In the genomic region with DNA sequence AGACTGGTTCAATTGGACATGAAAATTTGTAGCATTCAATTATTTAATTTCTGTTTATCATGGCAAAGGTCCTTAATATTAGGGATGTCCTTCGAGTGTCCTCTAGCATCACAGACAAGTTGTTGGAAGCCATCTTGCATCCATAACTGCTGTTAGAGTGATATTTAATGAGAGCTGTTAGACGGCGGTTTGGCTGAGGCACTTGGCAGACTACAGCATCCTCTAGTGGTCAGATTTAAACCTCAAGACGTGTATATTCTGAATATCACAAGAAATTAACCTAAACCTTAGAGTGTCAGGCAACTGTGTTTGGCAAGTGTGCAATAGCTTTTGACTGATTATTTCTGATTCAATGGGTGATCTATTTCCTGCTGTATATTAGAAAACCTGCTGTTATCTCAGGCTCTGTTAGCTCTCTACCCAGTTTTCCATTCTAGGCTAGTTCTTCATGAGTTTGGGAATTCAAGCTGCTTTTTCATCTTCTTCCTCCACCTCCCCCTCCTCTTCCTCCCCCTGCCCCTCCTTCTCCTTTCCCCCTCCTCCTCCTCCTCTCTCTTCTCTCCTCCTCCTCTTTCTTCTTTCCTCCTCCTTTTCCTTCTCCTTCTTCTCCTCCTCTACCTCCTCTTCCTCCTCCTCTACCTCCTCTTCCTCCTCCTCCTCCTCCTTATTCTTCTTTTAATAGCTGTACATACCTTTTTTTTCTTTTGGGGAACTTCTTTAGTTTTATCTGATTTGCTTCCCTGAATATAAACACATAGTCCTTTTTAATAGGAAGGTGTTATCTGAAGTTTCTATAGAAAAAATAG, we compare ENCODE assay signal across 8 cellular contexts. TPM values are rescaled to one million over a fixed set of nuclear protein-coding genes. Genes with fewer than 3 reads are reported as not detected.
DNase-seq lines count a peak whose midpoint lies in the region; ATAC-seq, FAIRE-seq and TF ChIP-seq lines count a peak whose summit lies in the region.

No MANE protein-coding gene starts in this region.

- ATAC-seq in GM19324 (IDR thresholded peaks at IDR 0.05; ENCODE audit: low FRiP score, unreplicated experiment) (peak; percentile 85), HG03175 (IDR thresholded peaks at IDR 0.05; ENCODE audit: unreplicated experiment) (peak; percentile 80), natural killer cell (peak; percentile 94 to 99 (median 98))

- H3K36me3 Mint-ChIP-seq in natural killer cell: no peaks in the 10 kb centered on the region

- no peak overlapping the region for H3K27ac Mint-ChIP-seq in natural killer cell

- peaks cover 13 to 14% of the 10 kb centered on the region in 2 donors for H3K27me3 Mint-ChIP-seq in natural killer cell (ENCODE audit: low read depth in 2 of 2)

- H3K9me3 Mint-ChIP-seq in natural killer cell: no peaks in the 10 kb centered on the region

- no peak for DNase-seq in D721Med (ENCODE audit: insufficient read length, low spot score)
- DNase-seq in NCI-H2227 treated with DMSO at 0.1 percent for 48 hours (lab: John Stamatoyannopoulos, UW): peak; percentile 75
- peak; percentile 38 for DNase-seq in activated CD4-positive, alpha-beta T cell treated with anti-CD3 and anti-CD28 coated beads for 48 hours
- DNase-seq in fibroblast of gingiva (ENCODE audit: low read depth): peak; percentile 46
- DNase-seq in natural killer cell: peak; percentile 26
- no peak for DNase-seq in occipital lobe (lab: John Stamatoyannopoulos, UW)

- no peak overlapping the region for H3K4me3 Mint-ChIP-seq in natural killer cell

- intact Hi-C loops in natural killer cell (cut with micrococcal nuclease): loop anchor here (1.0 kb wide), 2 partner anchors 195 to 369 kb away; no protein-coding TSS in a partner anchor

- TF ChIP-seq CTCF in D721Med (IDR thresholded peaks at IDR 0.05; ENCODE audit: insufficient read depth, missing control alignments): peak; percentile 98
- peak; percentile 99 for TF ChIP-seq CTCF in natural killer cell (IDR thresholded peaks at IDR 0.05)

- peak; percentile 77 for FAIRE-seq in D721Med (lab: Jason Lieb, UNC)

- H3K4me1 Mint-ChIP-seq in natural killer cell: peaks cover 0 to 9% of the 10 kb centered on the region in 2 donors

RNA-seq across cellular contexts. Expression of gene SPINK1, which starts 8.6 kb away (rescaled TPM):
- not detected for total RNA-seq in natural killer cell
- total RNA-seq in occipital lobe: not detected

RNA-seq across cellular contexts. Expression of gene JAKMIP2, which starts 40.4 kb away (rescaled TPM):
- 10 to 100 TPM; 12.2 to 16.1 (median 14.9) TPM for total RNA-seq in natural killer cell
- total RNA-seq in occipital lobe: 67.7 TPM

RNA-seq across cellular contexts. Expression of gene SCGB3A2, which starts 55.6 kb away (rescaled TPM):
- total RNA-seq in natural killer cell: 1 to 10 TPM in 1 of 3 donors, not detected in 2; 1.2 TPM
- total RNA-seq in occipital lobe: not detected

Comparison
In these comparisons a context has a peak if more than half of its experiments do, and no peak if none do; other contexts are left out.
1. DNase-seq: peak in NCI-H2227 treated with DMSO at 0.1 percent for 48 hours (single experiment), activated CD4-positive, alpha-beta T cell treated with anti-CD3 and anti-CD28 coated beads for 48 hours (single experiment), fibroblast of gingiva (single experiment) and natural killer cell (single experiment); none in D721Med (single experiment) and occipital lobe (single experiment).
2. Peak in every context shown above with its lines, with median percentiles within 50 percentile points of each other: ATAC-seq.